ENCODE assay signal across 9 cellular contexts in the genomic region with DNA sequence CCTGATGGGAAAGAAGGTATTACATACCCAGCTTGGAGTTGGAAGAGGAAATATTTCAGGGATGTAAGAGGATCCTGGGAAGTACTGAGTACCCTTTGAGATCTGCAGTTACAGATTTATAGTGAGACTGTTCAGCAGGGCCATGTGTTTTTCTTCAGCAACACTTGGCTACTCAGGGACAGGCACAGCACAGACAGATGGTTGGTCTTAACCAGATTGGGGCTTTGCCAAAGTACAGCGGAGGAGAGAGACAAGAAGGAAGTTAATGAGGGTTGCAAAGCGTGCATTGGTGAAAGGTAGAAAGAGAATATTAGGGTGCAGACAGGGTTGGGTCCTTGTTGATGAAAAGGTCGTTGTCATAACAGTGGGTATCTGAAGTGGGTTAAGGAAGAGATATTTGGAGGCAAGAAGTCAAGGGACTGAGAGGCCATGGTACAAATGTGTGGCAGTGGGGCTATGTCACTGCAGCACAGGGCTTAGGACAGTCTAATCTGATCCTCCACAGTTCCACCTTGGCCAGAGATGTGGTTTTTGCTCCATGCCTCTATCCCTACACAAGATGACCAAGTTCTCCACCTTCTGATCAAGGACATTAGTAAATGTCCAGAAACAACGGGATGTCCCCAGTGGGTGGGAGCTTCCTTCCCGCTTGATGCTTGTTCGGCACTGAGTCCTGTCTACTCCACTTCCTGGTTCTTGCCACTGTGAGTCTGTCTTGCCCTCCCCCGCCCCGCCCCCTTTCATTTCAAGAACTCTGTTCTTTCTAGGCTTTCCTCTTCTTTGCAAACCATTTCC. TPM values are rescaled to one million over a fixed set of nuclear protein-coding genes. Genes with fewer than 3 reads are reported as not detected.
DNase-seq lines count a peak whose midpoint lies in the region; ATAC-seq and FAIRE-seq lines count a peak whose summit lies in the region.
"Had no signal": no experiment of that assay in that cellular context is flagged by ENCODE, and none has a peak within 500 bp of the region (broad histone marks: within the 10 kb centered on the region; RNA-seq: fewer than 3 reads in every experiment).

No MANE protein-coding gene starts in this region.

- intact Hi-C loops in Right ventricle myocardium inferior (cut with DNase I), result no loop called here
- intact Hi-C loops in cardiac septum (cut with DNase I), result no loop called here

- no peak overlapping the region for H3K4me2 ChIP-seq in mesenchymal stem cell (ENCODE audit: low read length, poor library complexity, severe bottlenecking)

- H3K9ac ChIP-seq in mesenchymal stem cell (ENCODE audit: low read length), result no peak overlapping the region

- H3K4ac ChIP-seq in mesenchymal stem cell (ENCODE audit: low read depth in 1 of 2, low read length in 2 of 2), result no peak overlapping the region

- H2AK5ac ChIP-seq in mesenchymal stem cell (ENCODE audit: low read length, severe bottlenecking), result no peak overlapping the region

- 83% methylated on average over 8 of the region's 8 CpGs for WGBS in mesenchymal stem cell

- H3K4me1 ChIP-seq in mesenchymal stem cell (ENCODE audit: control insufficient read depth, insufficient read depth, low read depth, low read length), result no peaks in the 10 kb centered on the region

- ATAC-seq in Right ventricle myocardium inferior (peak; percentile 94), HG03565 (IDR thresholded peaks at IDR 0.05; ENCODE audit: unreplicated experiment) (no peak), GM18511 (IDR thresholded peaks at IDR 0.05; ENCODE audit: unreplicated experiment) (no peak)

- H3K27me3 ChIP-seq in mesenchymal stem cell (ENCODE audit: control insufficient read depth in 1 of 2, insufficient read depth in 1 of 2, low read length in 2 of 2), result peaks cover 0 to 7% of the 10 kb centered on the region in 2 experiments

- H2BK12ac ChIP-seq in mesenchymal stem cell (ENCODE audit: low read length in 2 of 2), result no peak overlapping the region

- H3K27ac ChIP-seq in mesenchymal stem cell (ENCODE audit: low read length, poor library complexity, severe bottlenecking), result no peak overlapping the region

- no peak overlapping the region for H4K91ac ChIP-seq in mesenchymal stem cell (ENCODE audit: low read length)

- H3K18ac ChIP-seq in mesenchymal stem cell (ENCODE audit: low read depth in 1 of 2, low read length in 2 of 2), result peak overlapping the region in 1 of 2 experiments; percentile 59

- no peak overlapping the region for H3K14ac ChIP-seq in mesenchymal stem cell (ENCODE audit: low read length in 2 of 2)

- no peaks in the 10 kb centered on the region for H3K79me1 ChIP-seq in mesenchymal stem cell (replicated peaks; ENCODE audit: low read length, poor library complexity, severe bottlenecking)

- no peak overlapping the region for H2AFZ ChIP-seq in mesenchymal stem cell (ENCODE audit: low read depth, low read length)

- no peak overlapping the region for H2BK120ac ChIP-seq in mesenchymal stem cell (ENCODE audit: low read depth, low read length)

- H2BK5ac ChIP-seq in mesenchymal stem cell (ENCODE audit: low read depth, low read length, poor library complexity, severe bottlenecking), result no peak overlapping the region

- peaks cover 6% of the 10 kb centered on the region for H3K9me3 ChIP-seq in mesenchymal stem cell (ENCODE audit: control insufficient read depth, low read length)

- H3K23ac ChIP-seq in mesenchymal stem cell (ENCODE audit: low read length in 2 of 2), result no peak overlapping the region

- H3K36me3 ChIP-seq in mesenchymal stem cell (ENCODE audit: control insufficient read depth in 1 of 2, insufficient read depth in 2 of 2, low read depth in 1 of 2, low read length in 2 of 2), result no peaks in the 10 kb centered on the region

- DNase-seq in Right ventricle myocardium inferior (ENCODE audit: missing footprints) (no peak), cardiac septum (ENCODE audit: low spot score) (no peak), mesenchymal stem cell (peak; percentile 48), NCI-H1417 treated with DMSO at 0.1 percent for 48 hours (lab: John Stamatoyannopoulos, UW) (no peak), RCC 7860 (ENCODE audit: low spot score) (no peak)
- peak; percentile 24 for DNase-seq in activated T-helper 1 cell treated with anti-CD3 and anti-CD28 coated beads, Interleukin-2, amount 50 U/mL, for 16 hours (ENCODE audit: low read depth in 1 of 2, low spot score in 1 of 2)

- no peak overlapping the region for H2BK15ac ChIP-seq in mesenchymal stem cell (ENCODE audit: low read depth, poor library complexity, severe bottlenecking)

- no peak overlapping the region for H4K8ac ChIP-seq in mesenchymal stem cell (ENCODE audit: low read length)

- no peak overlapping the region for H3K4me3 ChIP-seq in mesenchymal stem cell (ENCODE audit: insufficient read depth in 1 of 2, low read depth in 1 of 2, low read length in 2 of 2)

- no peak for FAIRE-seq in RCC 7860 (lab: Jason Lieb, UNC)
- FAIRE-seq: colon had no signal

RNA-seq across cellular contexts. Expression of a gene that starts 18.9 kb away (rescaled TPM):
- total RNA-seq in Right ventricle myocardium inferior, result 13.7 TPM
- 12.9 TPM for total RNA-seq in cardiac septum
- 75.7 TPM for polyA plus RNA-seq in mesenchymal stem cell (2013, experiment 1 of 2)
- 77.3 TPM for polyA plus RNA-seq in mesenchymal stem cell (2013, experiment 2 of 2)

Comparison
In these comparisons a context has a peak if more than half of its experiments do, and no peak if none do; other contexts are left out.
1. DNase-seq: peak in activated T-helper 1 cell treated with anti-CD3 and anti-CD28 coated beads, Interleukin-2, amount 50 U/mL, for 16 hours (2 of 2) and mesenchymal stem cell (single experiment); none in Right ventricle myocardium inferior (single experiment), cardiac septum (single experiment), NCI-H1417 treated with DMSO at 0.1 percent for 48 hours (single experiment) and RCC 7860 (single experiment).